ENCODE assay signal across 8 cellular contexts in genomic region chr9:89555426-89556375, GRCh38. TPM values are rescaled to one million over a fixed set of nuclear protein-coding genes. Genes with fewer than 3 reads are reported as not detected.
DNase-seq lines count a peak whose midpoint lies in the region; ATAC-seq and TF ChIP-seq lines count a peak whose summit lies in the region.

No MANE protein-coding gene starts in this region.

- H3K4me3 Mint-ChIP-seq in activated naive CD4-positive, alpha-beta T cell treated with anti-CD3 and anti-CD28 coated beads, Interleukin-2, amount 10 ng/mL, durations not matched to agents 7 days and 5 days: no peak overlapping the region
- H3K4me3 Mint-ChIP-seq in central memory CD8-positive, alpha-beta T cell: no peak overlapping the region
- H3K4me3 Mint-ChIP-seq in type B pancreatic cell: peak overlapping the region; percentile 70
- H3K4me3 Mint-ChIP-seq in activated CD4-positive, alpha-beta memory T cell treated with anti-CD3 and anti-CD28 coated beads, Interleukin-2, amount 10 ng/mL, durations not matched to agents 7 days and 5 days: no peak overlapping the region

- H3K27me3 ChIP-seq in dorsolateral prefrontal cortex (no peaks in the 10 kb centered on the region), colonic mucosa (no peaks in the 10 kb centered on the region)

- H3K4me1 Mint-ChIP-seq in activated naive CD4-positive, alpha-beta T cell treated with anti-CD3 and anti-CD28 coated beads, Interleukin-2, amount 10 ng/mL, durations not matched to agents 7 days and 5 days: peaks cover 24% of the 10 kb centered on the region
- H3K4me1 Mint-ChIP-seq in central memory CD8-positive, alpha-beta T cell: peaks cover 17% of the 10 kb centered on the region
- H3K4me1 Mint-ChIP-seq in type B pancreatic cell (ENCODE audit: unreplicated experiment): peaks cover 10% of the 10 kb centered on the region
- H3K4me1 Mint-ChIP-seq in activated CD4-positive, alpha-beta memory T cell treated with anti-CD3 and anti-CD28 coated beads, Interleukin-2, amount 10 ng/mL, durations not matched to agents 7 days and 5 days: peaks cover 14% of the 10 kb centered on the region

- H3K4me1 ChIP-seq in colonic mucosa: peaks cover 5% of the 10 kb centered on the region

- DNase-seq in activated naive CD4-positive, alpha-beta T cell treated with anti-CD3 and anti-CD28 coated beads, Interleukin-2, amount 50 U/mL, for 72 hours (ENCODE audit: low spot score in 2 of 2): no peak
- no peak for DNase-seq in activated naive CD4-positive, alpha-beta T cell treated with anti-CD3 and anti-CD28 coated beads, Interleukin-2, amount 10 ng/mL, durations not matched to agents 7 days and 5 days
- DNase-seq in central memory CD8-positive, alpha-beta T cell (ENCODE audit: low spot score in 2 of 2): no peak
- DNase-seq in type B pancreatic cell (ENCODE audit: extremely low spot score, unreplicated experiment) (no peak), dorsolateral prefrontal cortex (no peak), colonic mucosa (no peak)
- DNase-seq in activated CD4-positive, alpha-beta memory T cell treated with anti-CD3 and anti-CD28 coated beads, Interleukin-2, amount 10 ng/mL, durations not matched to agents 7 days and 5 days: no peak

- no peaks in the 10 kb centered on the region for H3K9me3 Mint-ChIP-seq in activated naive CD4-positive, alpha-beta T cell treated with anti-CD3 and anti-CD28 coated beads, Interleukin-2, amount 50 U/mL, for 72 hours
- no peaks in the 10 kb centered on the region for H3K9me3 Mint-ChIP-seq in activated naive CD4-positive, alpha-beta T cell treated with anti-CD3 and anti-CD28 coated beads, Interleukin-2, amount 10 ng/mL, durations not matched to agents 7 days and 5 days
- H3K9me3 Mint-ChIP-seq in central memory CD8-positive, alpha-beta T cell: no peaks in the 10 kb centered on the region
- H3K9me3 Mint-ChIP-seq in type B pancreatic cell: no peaks in the 10 kb centered on the region
- H3K9me3 Mint-ChIP-seq in activated CD4-positive, alpha-beta memory T cell treated with anti-CD3 and anti-CD28 coated beads, Interleukin-2, amount 10 ng/mL, durations not matched to agents 7 days and 5 days: no peaks in the 10 kb centered on the region

- POLR2A ChIA-PET in activated CD4-positive, alpha-beta memory T cell treated with anti-CD3 and anti-CD28 coated beads, Interleukin-2, amount 10 ng/mL, durations not matched to agents 7 days and 5 days (lab: Charles Lee): no interaction called here

- no peak overlapping the region for H3K27ac ChIP-seq in dorsolateral prefrontal cortex
- no peak overlapping the region for H3K27ac ChIP-seq in colonic mucosa

- H3K9ac ChIP-seq in colonic mucosa (ENCODE audit: low read depth in 2 of 2, low read length in 2 of 2): peak overlapping the region in 1 of 2 donors; percentile 8

- H3K36me3 Mint-ChIP-seq in activated naive CD4-positive, alpha-beta T cell treated with anti-CD3 and anti-CD28 coated beads, Interleukin-2, amount 50 U/mL, for 72 hours: no peaks in the 10 kb centered on the region
- H3K36me3 Mint-ChIP-seq in activated naive CD4-positive, alpha-beta T cell treated with anti-CD3 and anti-CD28 coated beads, Interleukin-2, amount 10 ng/mL, durations not matched to agents 7 days and 5 days: no peaks in the 10 kb centered on the region
- H3K36me3 Mint-ChIP-seq in central memory CD8-positive, alpha-beta T cell (ENCODE audit: insufficient read depth): peaks cover 2% of the 10 kb centered on the region
- no peaks in the 10 kb centered on the region for H3K36me3 Mint-ChIP-seq in type B pancreatic cell
- H3K36me3 Mint-ChIP-seq in activated CD4-positive, alpha-beta memory T cell treated with anti-CD3 and anti-CD28 coated beads, Interleukin-2, amount 10 ng/mL, durations not matched to agents 7 days and 5 days (ENCODE audit: low read depth): no peaks in the 10 kb centered on the region

- no peaks in the 10 kb centered on the region for H3K9me3 ChIP-seq in colonic mucosa

- peak overlapping the region; percentile 72 to 93 for H3K27ac Mint-ChIP-seq in activated naive CD4-positive, alpha-beta T cell treated with anti-CD3 and anti-CD28 coated beads, Interleukin-2, amount 50 U/mL, for 72 hours
- no peak overlapping the region for H3K27ac Mint-ChIP-seq in activated naive CD4-positive, alpha-beta T cell treated with anti-CD3 and anti-CD28 coated beads, Interleukin-2, amount 10 ng/mL, durations not matched to agents 7 days and 5 days
- H3K27ac Mint-ChIP-seq in central memory CD8-positive, alpha-beta T cell (ENCODE audit: low read depth): peak overlapping the region; percentile 61
- H3K27ac Mint-ChIP-seq in type B pancreatic cell: peak overlapping the region; percentile 17
- H3K27ac Mint-ChIP-seq in activated CD4-positive, alpha-beta memory T cell treated with anti-CD3 and anti-CD28 coated beads, Interleukin-2, amount 10 ng/mL, durations not matched to agents 7 days and 5 days: no peak overlapping the region

- peaks cover 68% of the 10 kb centered on the region for H3K27me3 Mint-ChIP-seq in activated naive CD4-positive, alpha-beta T cell treated with anti-CD3 and anti-CD28 coated beads, Interleukin-2, amount 10 ng/mL, durations not matched to agents 7 days and 5 days
- H3K27me3 Mint-ChIP-seq in central memory CD8-positive, alpha-beta T cell: no peaks in the 10 kb centered on the region
- H3K27me3 Mint-ChIP-seq in type B pancreatic cell: peaks cover 8% of the 10 kb centered on the region
- peaks cover 31% of the 10 kb centered on the region for H3K27me3 Mint-ChIP-seq in activated CD4-positive, alpha-beta memory T cell treated with anti-CD3 and anti-CD28 coated beads, Interleukin-2, amount 10 ng/mL, durations not matched to agents 7 days and 5 days

- H3K4me3 ChIP-seq in dorsolateral prefrontal cortex: no peak overlapping the region
- H3K4me3 ChIP-seq in colonic mucosa: no peak overlapping the region

- CTCF ChIA-PET in activated naive CD4-positive, alpha-beta T cell treated with anti-CD3 and anti-CD28 coated beads, Interleukin-2, amount 10 ng/mL, durations not matched to agents 7 days and 5 days (lab: Charles Lee): interaction anchor here (0.8 to 1.7 kb wide), 3 partner anchors 38 to 137 kb away, joined by 3 to 5 read pairs (median 3); no protein-coding TSS in a partner anchor
- CTCF ChIA-PET in activated CD4-positive, alpha-beta memory T cell treated with anti-CD3 and anti-CD28 coated beads, Interleukin-2, amount 10 ng/mL, durations not matched to agents 7 days and 5 days (lab: Charles Lee): interaction anchor here (0.6 to 0.9 kb wide), 2 partner anchors 9 to 149 kb away, joined by 3 to 4 read pairs; no protein-coding TSS in a partner anchor

- intact Hi-C loops in dorsolateral prefrontal cortex (cut with DNase I) (no loop called here), colonic mucosa (cut with DNase I) (no loop called here)

- no peaks in the 10 kb centered on the region for H3K36me3 ChIP-seq in colonic mucosa

- ATAC-seq in activated naive CD4-positive, alpha-beta T cell treated with anti-CD3 and anti-CD28 coated beads, Interleukin-2, amount 50 U/mL, for 72 hours: peak; percentile 28 to 68
- peak; percentile 57 for ATAC-seq in HG03521 (IDR thresholded peaks at IDR 0.05; ENCODE audit: unreplicated experiment)
- ATAC-seq in central memory CD8-positive, alpha-beta T cell (replicated peaks; ENCODE audit: extremely low read depth, poor library complexity, severe bottlenecking): no peak

- TF ChIP-seq CTCF in type B pancreatic cell (conservative IDR thresholded peaks at IDR 0.05) (no peak), dorsolateral prefrontal cortex (IDR thresholded peaks at IDR 0.05 in 54 of 56, conservative IDR thresholded peaks at IDR 0.05 in 2 of 56; ENCODE audit: low read depth in 1 of 56, partially characterized antibody in 56 of 56) (no peak), colonic mucosa (IDR thresholded peaks at IDR 0.05) (no peak)

RNA-seq across cellular contexts. Expression of gene GADD45G, which starts 49.1 kb away (rescaled TPM):
- 1 to 10 TPM; 3.8 to 5.3 TPM for total RNA-seq in activated naive CD4-positive, alpha-beta T cell treated with anti-CD3 and anti-CD28 coated beads, Interleukin-2, amount 50 U/mL, for 72 hours
- total RNA-seq in type B pancreatic cell (ENCODE audit: low replicate concordance): 10.9 and 12.2 TPM in 2 replicates
- 10 to 100 TPM in 73 of 120 experiments, 1 to 10 TPM in 47; 2.4 to 44.3 (median 11.7) TPM for total RNA-seq in dorsolateral prefrontal cortex
- total RNA-seq in activated CD4-positive, alpha-beta memory T cell treated with anti-CD3 and anti-CD28 coated beads, Interleukin-2, amount 10 ng/mL, durations not matched to agents 7 days and 5 days: 10 to 100 TPM; 40.0 to 40.4 TPM
- total RNA-seq in colonic mucosa: 10 to 100 TPM in 1 of 2 donors, 1 to 10 TPM in 1; 8.1 to 10.8 TPM

RNA-seq across cellular contexts. Expression of gene SEMA4D, which starts 57.8 kb away (rescaled TPM):
- 100 to 1,000 TPM; 211 to 278 TPM for total RNA-seq in activated naive CD4-positive, alpha-beta T cell treated with anti-CD3 and anti-CD28 coated beads, Interleukin-2, amount 50 U/mL, for 72 hours
- total RNA-seq in type B pancreatic cell (ENCODE audit: low replicate concordance) (32.3 and 43.6 TPM in 2 replicates), dorsolateral prefrontal cortex (100 to 1,000 TPM in 116 of 120 experiments, 10 to 100 TPM in 4; 90.5 to 697 (median 192) TPM), colonic mucosa (10 to 100 TPM; 14.7 to 19.0 TPM)
- total RNA-seq in activated CD4-positive, alpha-beta memory T cell treated with anti-CD3 and anti-CD28 coated beads, Interleukin-2, amount 10 ng/mL, durations not matched to agents 7 days and 5 days: 100 to 1,000 TPM; 339 to 350 TPM

Comparison
In these comparisons a context has a peak if more than half of its experiments do, and no peak if none do; other contexts are left out.
1. H3K27ac Mint-ChIP-seq: peak in activated naive CD4-positive, alpha-beta T cell treated with anti-CD3 and anti-CD28 coated beads, Interleukin-2, amount 50 U/mL, for 72 hours (2 of 2), central memory CD8-positive, alpha-beta T cell (single experiment) and type B pancreatic cell (single experiment); none in activated naive CD4-positive, alpha-beta T cell treated with anti-CD3 and anti-CD28 coated beads, Interleukin-2, amount 10 ng/mL, durations not matched to agents 7 days and 5 days (single experiment) and activated CD4-positive, alpha-beta memory T cell treated with anti-CD3 and anti-CD28 coated beads, Interleukin-2, amount 10 ng/mL, durations not matched to agents 7 days and 5 days (single experiment).